Comparison of ENCODE assay signal across 22 cellular contexts in the genomic region with DNA sequence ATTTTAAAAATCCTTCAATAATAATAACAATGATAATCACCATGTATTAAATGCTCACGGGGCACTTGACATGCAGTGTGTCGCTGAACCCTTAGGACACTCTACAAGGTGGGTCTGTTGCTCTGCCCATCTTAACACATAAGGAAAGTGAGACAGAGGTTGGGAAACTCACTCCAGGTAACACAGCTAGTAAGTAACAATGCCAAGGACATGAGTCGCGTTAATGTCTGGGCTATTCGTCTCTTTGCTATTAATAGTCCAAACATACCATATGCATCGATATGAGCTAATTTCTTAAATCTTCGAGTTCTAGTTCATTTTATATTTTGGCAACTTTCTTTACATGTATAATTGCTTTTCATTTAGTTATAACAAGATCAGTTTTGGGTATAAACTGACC.
"Had no signal": no experiment of that assay in that cellular context is flagged by ENCODE, and none has a peak within 500 bp of the region (broad histone marks: within the 10 kb centered on the region; RNA-seq: fewer than 3 reads in every experiment).

No MANE protein-coding gene starts in this region.

- H3K4me3 ChIP-seq: ascending aorta, left lung, prostate gland, vagina had no signal

- DNase-seq: activated CD4-positive, alpha-beta T cell treated with anti-CD3 and anti-CD28 coated beads for 1 hour; activated CD8-positive, alpha-beta memory T cell treated with anti-CD3 and anti-CD28 coated beads for 24 hours; activated effector memory CD4-positive, alpha-beta T cell treated with anti-CD3 and anti-CD28 coated beads, Interleukin-2, amount 50 U/mL, for 16 hours; activated naive CD4-positive, alpha-beta T cell treated with anti-CD3 and anti-CD28 coated beads, Interleukin-2, amount 50 U/mL, for 16 hours; activated T-cell treated with anti-CD3 and anti-CD28 coated beads, Interleukin-2, amount 50 U/mL, for 72 hours; caudate nucleus; effector memory CD8-positive, alpha-beta T cell; foreskin melanocyte; glutamatergic neuron; hippocampal formation; islet precursor cell; left lung; midbrain; nephron progenitor cell; right cardiac atrium; small intestine; stimulated activated CD4-positive, alpha-beta T cell treated with anti-CD3 and anti-CD28 coated beads, Interleukin-4, amount 100 ng/mL, for 1 hour; stimulated activated naive CD8-positive, alpha-beta T cell treated with anti-CD3 and anti-CD28 coated beads, Interleukin-15, amount 100 ng/mL, for 72 hours; trophoblast cell had no signal

- H3K9me3 ChIP-seq: ascending aorta, left lung, prostate gland, vagina had no signal

- ATAC-seq: activated T-cell treated with anti-CD3 and anti-CD28 coated beads, Interleukin-2, amount 50 U/mL, for 72 hours; effector memory CD8-positive, alpha-beta T cell; right cardiac atrium; stimulated activated naive CD8-positive, alpha-beta T cell treated with anti-CD3 and anti-CD28 coated beads, Interleukin-15, amount 100 ng/mL, for 72 hours had no signal

- H3K36me3 ChIP-seq: prostate gland had no signal

- H3K27me3 ChIP-seq: ascending aorta, left lung, vagina had no signal

- FAIRE-seq: small intestine had no signal
